In genomic region chr22:26053737-26054316, GRCh38 we compare ENCODE assay signal across 17 cellular contexts.
"Had no signal": no experiment of that assay in that cellular context is flagged by ENCODE, and none has a peak within 500 bp of the region (broad histone marks: within the 10 kb centered on the region; RNA-seq: fewer than 3 reads in every experiment).

No MANE protein-coding gene starts in this region.

- H3K36me3 ChIP-seq: esophagus squamous epithelium, suprapubic skin had no signal

- H3K27ac Mint-ChIP-seq: activated naive CD8-positive, alpha-beta T cell treated with anti-CD3 and anti-CD28 coated beads, Interleukin-2, amount 10 ng/mL, durations not matched to agents 7 days and 5 days; nephron progenitor cell; stimulated activated naive CD8-positive, alpha-beta T cell treated with anti-CD3 and anti-CD28 coated beads, Interleukin-15, Interleukin-2, amounts not matched to agents 100 ng/mL and 50 ng/mL, for 24 hours had no signal

- H3K36me3 Mint-ChIP-seq: activated naive CD8-positive, alpha-beta T cell treated with anti-CD3 and anti-CD28 coated beads, Interleukin-2, amount 10 ng/mL, durations not matched to agents 7 days and 5 days had no signal

- H3K4me1 ChIP-seq: esophagus squamous epithelium, psoas muscle, suprapubic skin had no signal

- H3K4me3 Mint-ChIP-seq: activated naive CD8-positive, alpha-beta T cell treated with anti-CD3 and anti-CD28 coated beads, Interleukin-2, amount 10 ng/mL, durations not matched to agents 7 days and 5 days; nephron progenitor cell; stimulated activated naive CD8-positive, alpha-beta T cell treated with anti-CD3 and anti-CD28 coated beads, Interleukin-15, Interleukin-2, amounts not matched to agents 100 ng/mL and 50 ng/mL, for 24 hours had no signal

- H3K4me3 ChIP-seq: esophagus squamous epithelium, hepatocyte, psoas muscle, suprapubic skin had no signal

- H3K4me1 Mint-ChIP-seq: activated naive CD8-positive, alpha-beta T cell treated with anti-CD3 and anti-CD28 coated beads, Interleukin-2, amount 10 ng/mL, durations not matched to agents 7 days and 5 days had no signal

- H3K9me3 ChIP-seq: esophagus squamous epithelium, psoas muscle, suprapubic skin had no signal

- FAIRE-seq: endothelial cell of umbilical vein had no signal

- H3K27ac ChIP-seq: esophagus squamous epithelium, hepatocyte, psoas muscle, suprapubic skin had no signal

- DNase-seq: activated CD4-positive, alpha-beta T cell treated with anti-CD3 and anti-CD28 coated beads, Interleukin-2, amount 50 U/mL, for 1 hour; activated CD8-positive, alpha-beta memory T cell treated with anti-CD3 and anti-CD28 coated beads for 24 hours; activated naive CD4-positive, alpha-beta T cell; activated naive CD8-positive, alpha-beta T cell treated with anti-CD3 and anti-CD28 coated beads, Interleukin-2, amount 10 ng/mL, durations not matched to agents 7 days and 5 days; cortex of kidney; effector CD4-positive, alpha-beta T cell; esophagus squamous epithelium; kidney glomerular epithelial cell; mesenchymal stem cell; nephron progenitor cell; psoas muscle; trophoblast cell had no signal

- ATAC-seq: psoas muscle, sciatic nerve had no signal

- H3K9me3 Mint-ChIP-seq: activated naive CD8-positive, alpha-beta T cell treated with anti-CD3 and anti-CD28 coated beads, Interleukin-2, amount 10 ng/mL, durations not matched to agents 7 days and 5 days; stimulated activated naive CD8-positive, alpha-beta T cell treated with anti-CD3 and anti-CD28 coated beads, Interleukin-15, Interleukin-2, amounts not matched to agents 100 ng/mL and 50 ng/mL, for 24 hours had no signal
